In genomic region chr1:231417503-231417902, GRCh38 we compare ENCODE assay signal across 12 cellular contexts. TPM values are rescaled to one million over a fixed set of nuclear protein-coding genes. Genes with fewer than 3 reads are reported as not detected.
DNase-seq lines count a peak whose midpoint lies in the region; ATAC-seq and TF ChIP-seq lines count a peak whose summit lies in the region.
"Had no signal": no experiment of that assay in that cellular context is flagged by ENCODE, and none has a peak within 500 bp of the region (broad histone marks: within the 10 kb centered on the region; RNA-seq: fewer than 3 reads in every experiment).

No MANE protein-coding gene starts in this region.

- no peak for TF ChIP-seq CTCF in fibroblast of the aortic adventitia (IDR thresholded peaks at IDR 0.05; ENCODE audit: insufficient read depth, low read length)

- in situ Hi-C loops in ACHN (cut with HindIII; ENCODE audit: low pct_ligation_motif_present, low pct_unique_long_range_greater_than_20kb, low sequenced_read_pairs) = no loop called here

- H3K4me1 Mint-ChIP-seq in activated CD4-positive, alpha-beta T cell treated with anti-CD3 and anti-CD28 coated beads, Interleukin-2, amount 10 ng/mL, durations not matched to agents 7 days and 5 days = peaks cover 58% of the 10 kb centered on the region
- peaks cover 72 to 83% (median 72%) of the 10 kb centered on the region in 3 donors for H3K4me1 Mint-ChIP-seq in T-cell
- H3K4me1 Mint-ChIP-seq in stimulated activated memory B cell treated with anti-CD40 and anti-IgM and Interleukin-4, amounts not matched to agents 10 μg/mL and 1 μg/mL and 100 μg/mL, for 72 hours = peaks cover 67% of the 10 kb centered on the region

- no peak for DNase-seq in activated CD4-positive, alpha-beta T cell treated with anti-CD3 and anti-CD28 coated beads, Interleukin-2, amount 10 ng/mL, durations not matched to agents 7 days and 5 days
- DNase-seq in activated CD4-positive, alpha-beta T cell treated with anti-CD3 and anti-CD28 coated beads, Interleukin-2, amount 50 U/mL, for 48 hours = no peak
- no peak for DNase-seq in T-cell
- no peak for DNase-seq in fibroblast of the aortic adventitia (ENCODE audit: low read depth)
- DNase-seq in SW 1271 (lab: John Stamatoyannopoulos, UW) = no peak
- no peak for DNase-seq in ACHN
- DNase-seq: activated CD8-positive, alpha-beta memory T cell treated with anti-CD3 and anti-CD28 coated beads, Interleukin-2, amount 50 U/mL, for 48 hours; foreskin keratinocyte; NCI-H748 treated with DMSO at 0.1 percent for 48 hours; stimulated activated CD4-positive, alpha-beta T cell treated with anti-CD3 and anti-CD28 coated beads, Interleukin-12 subunit alpha, Interleukin-12 subunit beta, amount 100 ng/mL, for 4 hours had no signal

- H3K4me3 ChIP-seq in fibroblast of the aortic adventitia (ENCODE audit: low read depth, low read length) = peak overlapping the region; percentile 82

- ATAC-seq in T-cell (replicated peaks in 1 of 4) (no peak), GM19035 (IDR thresholded peaks at IDR 0.05; ENCODE audit: unreplicated experiment) (no peak)
- no peak for ATAC-seq in stimulated activated memory B cell treated with anti-CD40 and anti-IgM and Interleukin-4, amounts not matched to agents 10 μg/mL and 1 μg/mL and 100 μg/mL, for 72 hours
- ATAC-seq: foreskin keratinocyte had no signal

- CTCF ChIA-PET in activated CD4-positive, alpha-beta T cell treated with anti-CD3 and anti-CD28 coated beads, Interleukin-2, amount 10 ng/mL, durations not matched to agents 7 days and 5 days (lab: Charles Lee) = no interaction called here
- CTCF ChIA-PET in T-cell (lab: Charles Lee) = no interaction called here

- POLR2A ChIA-PET in activated CD4-positive, alpha-beta T cell treated with anti-CD3 and anti-CD28 coated beads, Interleukin-2, amount 10 ng/mL, durations not matched to agents 7 days and 5 days (lab: Charles Lee) = no interaction called here
- POLR2A ChIA-PET in T-cell (lab: Charles Lee) = no interaction called here

- H3K36me3 Mint-ChIP-seq in activated CD4-positive, alpha-beta T cell treated with anti-CD3 and anti-CD28 coated beads, Interleukin-2, amount 10 ng/mL, durations not matched to agents 7 days and 5 days (ENCODE audit: low read depth) = peaks cover 58% of the 10 kb centered on the region
- peaks cover 37% of the 10 kb centered on the region for H3K36me3 Mint-ChIP-seq in T-cell
- peaks cover 27% of the 10 kb centered on the region for H3K36me3 Mint-ChIP-seq in stimulated activated memory B cell treated with anti-CD40 and anti-IgM and Interleukin-4, amounts not matched to agents 10 μg/mL and 1 μg/mL and 100 μg/mL, for 72 hours

- no peaks in the 10 kb centered on the region for H3K9me3 Mint-ChIP-seq in activated CD4-positive, alpha-beta T cell treated with anti-CD3 and anti-CD28 coated beads, Interleukin-2, amount 10 ng/mL, durations not matched to agents 7 days and 5 days
- H3K9me3 Mint-ChIP-seq in T-cell = no peaks in the 10 kb centered on the region
- H3K9me3 Mint-ChIP-seq in stimulated activated memory B cell treated with anti-CD40 and anti-IgM and Interleukin-4, amounts not matched to agents 10 μg/mL and 1 μg/mL and 100 μg/mL, for 72 hours = no peaks in the 10 kb centered on the region

- no peak overlapping the region for H3K27ac Mint-ChIP-seq in activated CD4-positive, alpha-beta T cell treated with anti-CD3 and anti-CD28 coated beads, Interleukin-2, amount 10 ng/mL, durations not matched to agents 7 days and 5 days
- H3K27ac Mint-ChIP-seq in T-cell = no peak overlapping the region
- no peak overlapping the region for H3K27ac Mint-ChIP-seq in stimulated activated memory B cell treated with anti-CD40 and anti-IgM and Interleukin-4, amounts not matched to agents 10 μg/mL and 1 μg/mL and 100 μg/mL, for 72 hours

- no peaks in the 10 kb centered on the region for H3K27me3 Mint-ChIP-seq in activated CD4-positive, alpha-beta T cell treated with anti-CD3 and anti-CD28 coated beads, Interleukin-2, amount 10 ng/mL, durations not matched to agents 7 days and 5 days
- no peaks in the 10 kb centered on the region for H3K27me3 Mint-ChIP-seq in T-cell
- no peaks in the 10 kb centered on the region for H3K27me3 Mint-ChIP-seq in stimulated activated memory B cell treated with anti-CD40 and anti-IgM and Interleukin-4, amounts not matched to agents 10 μg/mL and 1 μg/mL and 100 μg/mL, for 72 hours

- H3K4me3 Mint-ChIP-seq in activated CD4-positive, alpha-beta T cell treated with anti-CD3 and anti-CD28 coated beads, Interleukin-2, amount 10 ng/mL, durations not matched to agents 7 days and 5 days = peak overlapping the region; percentile 23
- H3K4me3 Mint-ChIP-seq in T-cell = peak overlapping the region; percentile 44 to 85 (median 45)
- peak overlapping the region; percentile 38 for H3K4me3 Mint-ChIP-seq in stimulated activated memory B cell treated with anti-CD40 and anti-IgM and Interleukin-4, amounts not matched to agents 10 μg/mL and 1 μg/mL and 100 μg/mL, for 72 hours

RNA-seq across cellular contexts. Expression of gene EGLN1, which starts 4.6 kb away (rescaled TPM):
- 10 to 100 TPM; 29.3 to 39.7 TPM for total RNA-seq in activated CD4-positive, alpha-beta T cell treated with anti-CD3 and anti-CD28 coated beads, Interleukin-2, amount 10 ng/mL, durations not matched to agents 7 days and 5 days
- total RNA-seq in T-cell (10 to 100 TPM; 13.9 to 20.8 (median 18.5) TPM), fibroblast of the aortic adventitia (ENCODE audit: low replicate concordance) (31.2 and 44.1 TPM in 2 replicates)
